ENCODE assay signal across 11 cellular contexts in genomic region chr2:2014251-2014761, GRCh38.
A peak's percentile ranks its signal among the peaks of the same experiment; 100 is the strongest.
DNase-seq lines count a peak whose midpoint lies in the region; ATAC-seq and TF ChIP-seq lines count a peak whose summit lies in the region.
"Had no signal": no experiment of that assay in that cellular context is flagged by ENCODE, and none has a peak within 500 bp of the region (broad histone marks: within the 10 kb centered on the region; RNA-seq: fewer than 3 reads in every experiment).

No MANE protein-coding gene starts in this region.

- H3F3A ChIP-seq in PC-9 (ENCODE audit: insufficient read depth, low read depth) = no peaks in the 10 kb centered on the region

- TF ChIP-seq POLR2A in Peyer's patch (IDR thresholded peaks at IDR 0.05) = no peak

- POLR2A ChIA-PET in PC-9 (lab: Charles Lee; ENCODE audit: unreplicated experiment) = no interaction called here

- no peaks in the 10 kb centered on the region for H3K36me3 ChIP-seq in MG63
- no peaks in the 10 kb centered on the region for H3K36me3 ChIP-seq in PC-9 (ENCODE audit: low read depth)
- no peaks in the 10 kb centered on the region for H3K36me3 ChIP-seq in Peyer's patch
- no peaks in the 10 kb centered on the region for H3K36me3 ChIP-seq in upper lobe of right lung
- H3K36me3 ChIP-seq: neutrophil had no signal

- peak; percentile 92 for ATAC-seq in left ventricle myocardium superior
- ATAC-seq in upper lobe of right lung = no peak

- H4K20me1 ChIP-seq in PC-9 (ENCODE audit: insufficient read depth) = no peaks in the 10 kb centered on the region

- no peak overlapping the region for H3K4me3 ChIP-seq in MG63
- H3K4me3 ChIP-seq in astrocyte of the spinal cord (ENCODE audit: low read depth, low read length) = no peak overlapping the region
- no peak overlapping the region for H3K4me3 ChIP-seq in skeletal muscle cell (ENCODE audit: low read depth, low read length)
- H3K4me3 ChIP-seq in PC-9 = no peak overlapping the region
- no peak overlapping the region for H3K4me3 ChIP-seq in Peyer's patch
- no peak overlapping the region for H3K4me3 ChIP-seq in upper lobe of right lung

- H3K4me2 ChIP-seq in PC-9 = no peak overlapping the region

- DNase-seq in MG63 (peak; percentile 99), astrocyte of the spinal cord (ENCODE audit: low read depth, low spot score) (peak; percentile 87), left ventricle myocardium superior (peak; percentile 66), skeletal muscle cell (ENCODE audit: low read depth) (peak; percentile 45), NCI-H1930 (lab: John Stamatoyannopoulos, UW) (no peak), PC-9 (no peak), Peyer's patch (no peak), upper lobe of right lung (no peak)
- DNase-seq: DMS53, NCI-H510A had no signal

- in situ Hi-C loops in astrocyte of the spinal cord (cut with HindIII; ENCODE audit: low sequenced_read_pairs) = no loop called here

- intact Hi-C loops in left ventricle myocardium superior (cut with micrococcal nuclease) = no loop called here
- intact Hi-C loops in PC-9 (cut with micrococcal nuclease; ENCODE audit: unreplicated experiment) = no loop called here
- intact Hi-C loops in upper lobe of right lung (cut with DNase I) = no loop called here

- H3K9me2 ChIP-seq in PC-9 (ENCODE audit: insufficient read depth) = no peaks in the 10 kb centered on the region

- H3K9me3 ChIP-seq in MG63 (0 out of 2 replicates have a peak, but pooled peaks cover under 1% of the 10 kb centered on the region), PC-9 (ENCODE audit: insufficient read depth, low read depth) (no peaks in the 10 kb centered on the region), Peyer's patch (no peaks in the 10 kb centered on the region), upper lobe of right lung (no peaks in the 10 kb centered on the region)
- H3K9me3 ChIP-seq: neutrophil had no signal

- H3K4me1 ChIP-seq in PC-9 (replicated peaks; ENCODE audit: insufficient read depth) (no peaks in the 10 kb centered on the region), Peyer's patch (no peaks in the 10 kb centered on the region), upper lobe of right lung (no peaks in the 10 kb centered on the region)

- H3K27ac ChIP-seq in PC-9 (no peak overlapping the region), Peyer's patch (no peak overlapping the region), upper lobe of right lung (no peak overlapping the region)
- H3K27ac ChIP-seq: neutrophil had no signal

- TF ChIP-seq CTCF in astrocyte of the spinal cord (IDR thresholded peaks at IDR 0.05; ENCODE audit: low read depth, low read length) (no peak), PC-9 (conservative IDR thresholded peaks at IDR 0.05) (no peak), Peyer's patch (IDR thresholded peaks at IDR 0.05) (no peak), upper lobe of right lung (IDR thresholded peaks at IDR 0.05) (no peak)

- H3K27me3 ChIP-seq in MG63 = no peaks in the 10 kb centered on the region
- peaks cover 66% of the 10 kb centered on the region for H3K27me3 ChIP-seq in PC-9 (ENCODE audit: insufficient read depth, low read depth)
- no peaks in the 10 kb centered on the region for H3K27me3 ChIP-seq in Peyer's patch
- no peaks in the 10 kb centered on the region for H3K27me3 ChIP-seq in upper lobe of right lung
- H3K27me3 ChIP-seq: neutrophil had no signal

- no TSS peak for BruUV-seq in PC-9 (replicated peaks; lab: Mats Ljungman, UMichigan)

- no peak overlapping the region for H2AFZ ChIP-seq in PC-9

- H3K79me2 ChIP-seq in PC-9 (ENCODE audit: low read depth) = no peaks in the 10 kb centered on the region

- CTCF ChIA-PET in PC-9 (lab: Charles Lee) = no interaction called here

Comparison
In these comparisons a context has a peak if more than half of its experiments do, and no peak if none do; other contexts are left out.
1. DNase-seq: peak in MG63 (single experiment), astrocyte of the spinal cord (single experiment), left ventricle myocardium superior (single experiment) and skeletal muscle cell (single experiment); none in NCI-H1930 (0 of 2), PC-9 (0 of 2), Peyer's patch (0 of 3) and upper lobe of right lung (single experiment).